Comparison of ENCODE assay signal across 14 cellular contexts in the genomic region with DNA sequence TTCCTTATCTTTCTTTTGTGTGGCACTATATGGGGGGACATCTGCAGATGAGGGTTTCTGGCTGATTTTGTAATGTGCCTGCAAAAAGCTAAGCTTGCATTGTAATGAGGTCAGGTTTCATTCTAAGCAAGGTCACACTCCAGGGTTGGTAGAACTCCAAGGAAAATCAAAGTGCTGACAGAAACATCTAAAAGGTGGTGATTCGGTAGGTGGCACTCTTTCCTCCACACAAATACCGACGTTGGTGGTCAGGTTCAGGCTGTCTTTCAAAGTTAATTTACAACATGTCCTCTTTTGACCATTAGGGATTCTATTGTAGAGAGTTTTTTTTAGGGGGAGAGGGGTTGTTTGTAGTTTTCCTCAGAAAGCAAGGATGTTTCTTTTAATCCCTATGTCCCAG.
DNase-seq lines count a peak whose midpoint lies in the region; ATAC-seq and TF ChIP-seq lines count a peak whose summit lies in the region.
"Had no signal": no experiment of that assay in that cellular context is flagged by ENCODE, and none has a peak within 500 bp of the region (broad histone marks: within the 10 kb centered on the region; RNA-seq: fewer than 3 reads in every experiment).

No MANE protein-coding gene starts in this region.

- intact Hi-C loops in gastrocnemius medialis (cut with DNase I; ENCODE audit: low total_unique reads), result loop anchor here (1.0 kb wide), 1 partner anchor 87 kb away; no protein-coding TSS in a partner anchor

- peaks cover 0 to 24% (median 4%) of the 10 kb centered on the region in 3 donors for H3K9me3 Mint-ChIP-seq in T-cell
- H3K9me3 Mint-ChIP-seq: activated naive CD8-positive, alpha-beta T cell treated with anti-CD3 and anti-CD28 coated beads for 36 hours had no signal

- no peaks in the 10 kb centered on the region for H3K9me3 ChIP-seq in WERI-Rb-1 (ENCODE audit: severe bottlenecking)
- no peaks in the 10 kb centered on the region for H3K9me3 ChIP-seq in gastrocnemius medialis
- H3K9me3 ChIP-seq: SJCRH30 had no signal

- no peaks in the 10 kb centered on the region for H3K4me1 Mint-ChIP-seq in T-cell
- H3K4me1 Mint-ChIP-seq: activated naive CD8-positive, alpha-beta T cell treated with anti-CD3 and anti-CD28 coated beads for 36 hours had no signal

- no peaks in the 10 kb centered on the region for H3K36me3 Mint-ChIP-seq in T-cell
- H3K36me3 Mint-ChIP-seq: activated naive CD8-positive, alpha-beta T cell treated with anti-CD3 and anti-CD28 coated beads for 36 hours had no signal

- DNase-seq in DMS 273 (lab: John Stamatoyannopoulos, UW; ENCODE audit: unreplicated experiment) (peak; percentile 41), DMS 273 treated with DMSO at 0.1 percent for 48 hours (lab: John Stamatoyannopoulos, UW) (no peak), WERI-Rb-1 (peak; percentile 38), iPS DF 4.7 (ENCODE audit: extremely low read depth, low spot score) (peak; percentile 66), gastrocnemius medialis (peak; percentile 24 to 45), T-cell (no peak), SK-N-DZ (ENCODE audit: low spot score) (no peak)
- DNase-seq in stimulated activated CD4-positive, alpha-beta T cell treated with anti-CD3 and anti-CD28 coated beads, Interleukin-2, amount 100 ng/mL, for 48 hours, result no peak
- DNase-seq: 8988T; activated CD8-positive, alpha-beta T cell treated with anti-CD3 and anti-CD28 coated beads for 36 hours; activated naive CD8-positive, alpha-beta T cell treated with anti-CD3 and anti-CD28 coated beads for 36 hours; EL; NCI-H1417 had no signal

- in situ Hi-C loops in gastrocnemius medialis (cut with MboI; ENCODE audit: low sequenced_read_pairs in 4 of 4), result no loop called here

- CTCF ChIA-PET in T-cell (lab: Charles Lee), result no interaction called here

- no peaks in the 10 kb centered on the region for H3K27me3 ChIP-seq in WERI-Rb-1 (ENCODE audit: insufficient read depth, low read depth, severe bottlenecking)
- H3K27me3 ChIP-seq in gastrocnemius medialis, result no peaks in the 10 kb centered on the region
- H3K27me3 ChIP-seq: SJCRH30 had no signal

- ATAC-seq in gastrocnemius medialis (peak; percentile 96), T-cell (replicated peaks in 1 of 4) (no peak)
- ATAC-seq: activated CD8-positive, alpha-beta T cell treated with anti-CD3 and anti-CD28 coated beads for 36 hours had no signal

- peaks cover 0 to 3% of the 10 kb centered on the region in 2 donors for H3K27me3 Mint-ChIP-seq in T-cell
- H3K27me3 Mint-ChIP-seq: activated CD8-positive, alpha-beta T cell treated with anti-CD3 and anti-CD28 coated beads for 36 hours had no signal

- H3K4me1 ChIP-seq in gastrocnemius medialis, result peaks cover 19 to 30% of the 10 kb centered on the region in 2 donors
- H3K4me1 ChIP-seq: SJCRH30 had no signal

- H3K27ac ChIP-seq in WERI-Rb-1 (no peak overlapping the region), gastrocnemius medialis (peak overlapping the region in 2 of 4 donors; percentile 31 to 66)
- H3K27ac ChIP-seq: SJCRH30 had no signal

- H3K4me3 ChIP-seq in WERI-Rb-1 (ENCODE audit: low read depth, low read length) (no peak overlapping the region), gastrocnemius medialis (peak overlapping the region in 1 of 4 donors; percentile 19)
- H3K4me3 ChIP-seq: SJCRH30 had no signal

- no peak for TF ChIP-seq POLR2A in gastrocnemius medialis (IDR thresholded peaks at IDR 0.05)

- TF ChIP-seq CTCF in WERI-Rb-1 (IDR thresholded peaks at IDR 0.05; ENCODE audit: low read depth, low read length) (peak; percentile 64; the same call in 1 of the 2 replicates), gastrocnemius medialis (IDR thresholded peaks at IDR 0.05 in 4 of 5, conservative IDR thresholded peaks at IDR 0.05 in 1 of 5) (peak in 2 of 5 experiments; percentile 5 to 33)

- H3K36me3 ChIP-seq in WERI-Rb-1, result no peaks in the 10 kb centered on the region
- H3K36me3 ChIP-seq in gastrocnemius medialis, result no peaks in the 10 kb centered on the region
- H3K36me3 ChIP-seq: SJCRH30 had no signal

- no peak overlapping the region for H3K27ac Mint-ChIP-seq in T-cell
- H3K27ac Mint-ChIP-seq: activated CD8-positive, alpha-beta T cell treated with anti-CD3 and anti-CD28 coated beads for 36 hours; activated naive CD8-positive, alpha-beta T cell treated with anti-CD3 and anti-CD28 coated beads for 36 hours had no signal

- POLR2A ChIA-PET in T-cell (lab: Charles Lee), result no interaction called here

- no peak overlapping the region for H3K4me3 Mint-ChIP-seq in T-cell
- H3K4me3 Mint-ChIP-seq: activated CD8-positive, alpha-beta T cell treated with anti-CD3 and anti-CD28 coated beads for 36 hours; activated naive CD8-positive, alpha-beta T cell treated with anti-CD3 and anti-CD28 coated beads for 36 hours had no signal

Comparison
In these comparisons a context has a peak if more than half of its experiments do, and no peak if none do; other contexts are left out.
1. DNase-seq: peak in DMS 273 (single experiment), WERI-Rb-1 (single experiment), iPS DF 4.7 (single experiment) and gastrocnemius medialis (2 of 2); none in DMS 273 treated with DMSO at 0.1 percent for 48 hours (single experiment), stimulated activated CD4-positive, alpha-beta T cell treated with anti-CD3 and anti-CD28 coated beads, Interleukin-2, amount 100 ng/mL, for 48 hours (0 of 2), T-cell (0 of 34) and SK-N-DZ (single experiment).
2. ATAC-seq: peak in gastrocnemius medialis (2 of 2); none in T-cell (0 of 4).